In genomic region chr18:2979027-2979570, GRCh38 we compare ENCODE assay signal across 9 cellular contexts. TPM values are rescaled to one million over a fixed set of nuclear protein-coding genes. Genes with fewer than 3 reads are reported as not detected.
DNase-seq lines count a peak whose midpoint lies in the region; ATAC-seq and TF ChIP-seq lines count a peak whose summit lies in the region.
"Had no signal": no experiment of that assay in that cellular context is flagged by ENCODE, and none has a peak within 500 bp of the region (broad histone marks: within the 10 kb centered on the region; RNA-seq: fewer than 3 reads in every experiment).

No MANE protein-coding gene starts in this region.

- ATAC-seq in stimulated activated naive CD8-positive, alpha-beta T cell treated with anti-CD3 and anti-CD28 coated beads, Interleukin-15, Interleukin-2, amounts not matched to agents 100 U/mL and 50 U/mL, for 24 hours: no peak
- ATAC-seq in left colon (no peak), GM21390 (IDR thresholded peaks at IDR 0.05; ENCODE audit: unreplicated experiment) (no peak), GM19395 (IDR thresholded peaks at IDR 0.05; ENCODE audit: unreplicated experiment) (no peak), HG03342 (IDR thresholded peaks at IDR 0.05; ENCODE audit: unreplicated experiment) (no peak)
- ATAC-seq: WTC11 had no signal

- intact Hi-C loops in left colon (cut with DNase I, micrococcal nuclease): no loop called here

- peaks cover 98% of the 10 kb centered on the region for H3K4me1 Mint-ChIP-seq in stimulated activated naive CD8-positive, alpha-beta T cell treated with anti-CD3 and anti-CD28 coated beads, Interleukin-15, Interleukin-2, amounts not matched to agents 100 ng/mL and 50 ng/mL, for 24 hours (ENCODE audit: low read depth)
- H3K4me1 Mint-ChIP-seq in mesothelial cell of epicardium: peaks cover 45% of the 10 kb centered on the region

- no peak overlapping the region for H3K4me3 ChIP-seq in astrocyte of the spinal cord (ENCODE audit: low read depth, low read length)

- in situ Hi-C loops in astrocyte of the spinal cord (cut with HindIII; ENCODE audit: low sequenced_read_pairs): no loop called here

- H3K27me3 Mint-ChIP-seq in stimulated activated naive CD8-positive, alpha-beta T cell treated with anti-CD3 and anti-CD28 coated beads, Interleukin-15, Interleukin-2, amounts not matched to agents 100 ng/mL and 50 ng/mL, for 24 hours: no peaks in the 10 kb centered on the region
- no peaks in the 10 kb centered on the region for H3K27me3 Mint-ChIP-seq in mesothelial cell of epicardium (ENCODE audit: low read depth)

- DNase-seq in stimulated activated naive CD8-positive, alpha-beta T cell treated with anti-CD3 and anti-CD28 coated beads, Interleukin-15, Interleukin-2, amounts not matched to agents 100 U/mL and 50 U/mL, for 24 hours: no peak
- DNase-seq in astrocyte of the spinal cord (ENCODE audit: low read depth, low spot score) (peak; percentile 70), mesothelial cell of epicardium (ENCODE audit: low spot score in 2 of 2, unreplicated experiment in 2 of 2) (no peak), left colon (no peak)

- no peaks in the 10 kb centered on the region for H3K9me3 Mint-ChIP-seq in stimulated activated naive CD8-positive, alpha-beta T cell treated with anti-CD3 and anti-CD28 coated beads, Interleukin-15, Interleukin-2, amounts not matched to agents 100 ng/mL and 50 ng/mL, for 24 hours
- H3K9me3 Mint-ChIP-seq in mesothelial cell of epicardium: no peaks in the 10 kb centered on the region
- H3K9me3 Mint-ChIP-seq: WTC11 had no signal

- peaks cover 12% of the 10 kb centered on the region for H3K36me3 Mint-ChIP-seq in stimulated activated naive CD8-positive, alpha-beta T cell treated with anti-CD3 and anti-CD28 coated beads, Interleukin-15, Interleukin-2, amounts not matched to agents 100 ng/mL and 50 ng/mL, for 24 hours (ENCODE audit: low read depth)
- H3K36me3 Mint-ChIP-seq in mesothelial cell of epicardium: peaks cover 2% of the 10 kb centered on the region

- H3K27ac Mint-ChIP-seq in stimulated activated naive CD8-positive, alpha-beta T cell treated with anti-CD3 and anti-CD28 coated beads, Interleukin-15, Interleukin-2, amounts not matched to agents 100 ng/mL and 50 ng/mL, for 24 hours: peak overlapping the region; percentile 92
- H3K27ac Mint-ChIP-seq in mesothelial cell of epicardium: peak overlapping the region; percentile 74

- TF ChIP-seq CTCF in astrocyte of the spinal cord (IDR thresholded peaks at IDR 0.05; ENCODE audit: low read depth, low read length) (no peak), mesothelial cell of epicardium (IDR thresholded peaks at IDR 0.05; ENCODE audit: unreplicated experiment) (no peak)

- peak overlapping the region; percentile 72 for H3K4me3 Mint-ChIP-seq in stimulated activated naive CD8-positive, alpha-beta T cell treated with anti-CD3 and anti-CD28 coated beads, Interleukin-15, Interleukin-2, amounts not matched to agents 100 ng/mL and 50 ng/mL, for 24 hours
- no peak overlapping the region for H3K4me3 Mint-ChIP-seq in mesothelial cell of epicardium
- H3K4me3 Mint-ChIP-seq: WTC11 had no signal

RNA-seq across cellular contexts. Expression of gene LPIN2, which starts 33.8 kb away (rescaled TPM):
- total RNA-seq in mesothelial cell of epicardium: 39.3 to 44.9 TPM (median 42.2 TPM) in 3 replicates
- total RNA-seq in left colon: 10 to 100 TPM; 40.5 to 58.5 TPM
